15 cellular contexts compared by ENCODE assay signal in genomic region chr4:184856277-184856609, GRCh38. TPM values are rescaled to one million over a fixed set of nuclear protein-coding genes. Genes with fewer than 3 reads are reported as not detected.
A peak's percentile ranks its signal among the peaks of the same experiment; 100 is the strongest.
DNase-seq lines count a peak whose midpoint lies in the region; ATAC-seq, FAIRE-seq and TF ChIP-seq lines count a peak whose summit lies in the region.
"Had no signal": no experiment of that assay in that cellular context is flagged by ENCODE, and none has a peak within 500 bp of the region (broad histone marks: within the 10 kb centered on the region; RNA-seq: fewer than 3 reads in every experiment).

No MANE protein-coding gene starts in this region.

- H3K9ac ChIP-seq in HepG2 (ENCODE audit: insufficient read depth, low read depth, low read length): no peak overlapping the region

- H3K27me3 ChIP-seq in HepG2 (ENCODE audit: control insufficient read depth in 1 of 2, insufficient read depth in 2 of 2, low read length in 2 of 2): no peaks in the 10 kb centered on the region
- H3K27me3 ChIP-seq: SJCRH30 had no signal

- H3K36me3 ChIP-seq in HepG2 (replicated peaks in 1 of 2; ENCODE audit: control insufficient read depth in 1 of 2, insufficient read depth in 2 of 2, low read length in 2 of 2): no peaks in the 10 kb centered on the region
- H3K36me3 ChIP-seq: SJCRH30 had no signal

- intact Hi-C loops in HepG2 (cut with micrococcal nuclease; ENCODE audit: unreplicated experiment): no loop called here

- CTCF ChIA-PET in HepG2 (lab: Yijun Ruan, JAX; ENCODE audit: low intra/inter-chr PET ratio, low total read pairs): no interaction called here

- no peak for TF ChIP-seq RAD21 in HepG2 (CRISPR knock-in tag; IDR thresholded peaks at IDR 0.05)

- no peaks in the 10 kb centered on the region for H4K20me1 ChIP-seq in HepG2 (ENCODE audit: insufficient read depth, low read length)

- no peaks in the 10 kb centered on the region for H3K9me3 Mint-ChIP-seq in natural killer cell treated with Interleukin-12 subunit alpha and Interleukin-12 subunit beta and Interleukin-15 and Interleukin-18, amount 100 ng/mL, for 72 hours

- peak; percentile 42 for ATAC-seq in HG03060 (IDR thresholded peaks at IDR 0.05; ENCODE audit: low read depth, unreplicated experiment)
- no peak for ATAC-seq in HepG2
- no peak for ATAC-seq in natural killer cell treated with Interleukin-12 subunit alpha and Interleukin-12 subunit beta and Interleukin-15 and Interleukin-18, amount 100 ng/mL, for 72 hours

- H3K79me2 ChIP-seq in HepG2 (ENCODE audit: insufficient read depth, low read length): no peaks in the 10 kb centered on the region

- H2AFZ ChIP-seq in HepG2 (ENCODE audit: low read length): no peak overlapping the region

- H3K4me1 Mint-ChIP-seq in natural killer cell treated with Interleukin-12 subunit alpha and Interleukin-12 subunit beta and Interleukin-15 and Interleukin-18, amount 100 ng/mL, for 72 hours (ENCODE audit: low read depth in 2 of 2): peaks cover 45 to 55% of the 10 kb centered on the region in 2 donors

- H3K4me2 ChIP-seq in HepG2 (ENCODE audit: low read depth, low read length): no peak overlapping the region

- H3K27ac ChIP-seq in HepG2 (ENCODE audit: extremely low read length, insufficient read depth, low read length): no peak overlapping the region
- H3K27ac ChIP-seq: SJCRH30 had no signal

- TF ChIP-seq POLR2A in GM12891 (IDR thresholded peaks at IDR 0.05; ENCODE audit: low read depth, low read length) (no peak), HepG2 (IDR thresholded peaks at IDR 0.05; ENCODE audit: insufficient read depth in 1 of 2, low read depth in 2 of 2, low read length in 2 of 2) (no peak)

- peaks cover 7% of the 10 kb centered on the region; the same call in 1 of the 2 replicates for H3K4me1 ChIP-seq in HepG2 (ENCODE audit: insufficient read depth, low read length)
- H3K4me1 ChIP-seq: SJCRH30 had no signal

- H3K27me3 Mint-ChIP-seq in natural killer cell treated with Interleukin-12 subunit alpha and Interleukin-12 subunit beta and Interleukin-15 and Interleukin-18, amount 100 ng/mL, for 72 hours: peaks cover 0 to 6% of the 10 kb centered on the region in 2 donors

- POLR2A ChIA-PET in HepG2 (lab: Yijun Ruan, JAX): no interaction called here

- no peak overlapping the region for H3K27ac Mint-ChIP-seq in natural killer cell treated with Interleukin-12 subunit alpha and Interleukin-12 subunit beta and Interleukin-15 and Interleukin-18, amount 100 ng/mL, for 72 hours

- in situ Hi-C loops in HepG2 (cut with HindIII; ENCODE audit: extremely low pct_ligation_motif_present, low pct_unique_long_range_greater_than_20kb): no loop called here

- no peak for TF ChIP-seq CTCF in HepG2 (CRISPR knock-in tag; IDR thresholded peaks at IDR 0.05)

- H3K4me3 ChIP-seq in HepG2 (replicated peaks in 1 of 3; ENCODE audit: insufficient read depth in 1 of 3, low read depth in 2 of 3, low read length in 3 of 3): no peak overlapping the region
- H3K4me3 ChIP-seq: SJCRH30 had no signal

- H3K9me3 ChIP-seq in HepG2 (ENCODE audit: low read length): no peaks in the 10 kb centered on the region
- H3K9me3 ChIP-seq: SJCRH30 had no signal

- no peak for TF ChIP-seq EP300 in HepG2 (IDR thresholded peaks at IDR 0.05; ENCODE audit: low read depth in 2 of 2, low read length in 2 of 2)
- no peak for TF ChIP-seq EP300 in HepG2 (CRISPR knock-in tag; IDR thresholded peaks at IDR 0.05; ENCODE audit: borderline replicate concordance)

- H3K4me3 Mint-ChIP-seq in natural killer cell treated with Interleukin-12 subunit alpha and Interleukin-12 subunit beta and Interleukin-15 and Interleukin-18, amount 100 ng/mL, for 72 hours: no peak overlapping the region

- no peaks in the 10 kb centered on the region for H3K36me3 Mint-ChIP-seq in natural killer cell treated with Interleukin-12 subunit alpha and Interleukin-12 subunit beta and Interleukin-15 and Interleukin-18, amount 100 ng/mL, for 72 hours

- FAIRE-seq in GM12891 (lab: Jason Lieb, UNC): peak; percentile 83
- no peak for FAIRE-seq in HepG2 (lab: Jason Lieb, UNC)
- FAIRE-seq: urothelium cell line had no signal

- WGBS in HepG2 (ENCODE audit: low lambda C conversion rate): 38% methylated on average over 1 of the region's 1 CpG

- DNase-seq in GM12891 (ENCODE audit: insufficient read length, low spot score): no peak
- peak; percentile 72 for DNase-seq in OCI-M1 (lab: John Stamatoyannopoulos, UW)
- DNase-seq in medulla oblongata (ENCODE audit: extremely low spot score): peak; percentile 28
- no peak for DNase-seq in NK-92 treated with Interleukin-12 subunit alpha and Interleukin-12 subunit beta, amount 100 ng/mL, for 24 hours (lab: John Stamatoyannopoulos, UW)
- DNase-seq in NCI-H2029 treated with DMSO at 0.1 percent for 48 hours (lab: John Stamatoyannopoulos, UW): no peak
- DNase-seq in HepG2 (ENCODE audit: low spot score): no peak
- DNase-seq in natural killer cell treated with Interleukin-12 subunit alpha and Interleukin-12 subunit beta and Interleukin-15 and Interleukin-18, amount 100 ng/mL, for 72 hours (ENCODE audit: low spot score): no peak
- DNase-seq: activated CD4-positive, CD25-positive, alpha-beta regulatory T cell treated with anti-CD3 and anti-CD28 coated beads, Interleukin-2, amount 50 U/mL, for 72 hours; DMS53; NCI-H1105 treated with DMSO at 0.1 percent for 48 hours; NCI-H69; SJCRH30; stimulated activated CD8-positive, alpha-beta memory T cell treated with anti-CD3 and anti-CD28 coated beads, Interleukin-4, amount 100 ng/mL, for 48 hours had no signal

- BruUV-seq in HepG2 (replicated peaks; lab: Mats Ljungman, UMichigan): no TSS peak

TF ChIP-seq in GM12891, 5 proteins besides CTCF, POLR2A, EP300 and RAD21:
- TF ChIP-seq TAF1 (IDR thresholded peaks at IDR 0.05; ENCODE audit: low read depth, low read length): no peak
- TF ChIP-seq SPI1 (IDR thresholded peaks at IDR 0.05; ENCODE audit: low read depth, low read length): peak; percentile 86
TF ChIP-seq in GM12891: peak in this region for 1.

TF ChIP-seq in HepG2, 621 proteins besides CTCF, POLR2A, EP300 and RAD21:
- no peak for TF ChIP-seq ZNF253 (CRISPR knock-in tag; IDR thresholded peaks at IDR 0.05; ENCODE audit: borderline replicate concordance)
- TF ChIP-seq ZNF678 (CRISPR knock-in tag; IDR thresholded peaks at IDR 0.05): no peak
- TF ChIP-seq ZC3H4 (CRISPR knock-in tag; IDR thresholded peaks at IDR 0.05; ENCODE audit: borderline replicate concordance): no peak
- TF ChIP-seq TMF1 (CRISPR knock-in tag; IDR thresholded peaks at IDR 0.05; ENCODE audit: low read depth): no peak
- no peak for TF ChIP-seq HCFC1 (IDR thresholded peaks at IDR 0.05; ENCODE audit: low read depth, low read length)
- TF ChIP-seq CHCHD3 (CRISPR knock-in tag; IDR thresholded peaks at IDR 0.05): no peak
- no peak for TF ChIP-seq E2F2 (CRISPR knock-in tag; IDR thresholded peaks at IDR 0.05; ENCODE audit: borderline replicate concordance)
- TF ChIP-seq ZNF329 (CRISPR knock-in tag; IDR thresholded peaks at IDR 0.05; ENCODE audit: low read depth): no peak
- TF ChIP-seq SALL2 (CRISPR knock-in tag; IDR thresholded peaks at IDR 0.05): no peak
- no peak for TF ChIP-seq ZBTB1 (CRISPR knock-in tag; IDR thresholded peaks at IDR 0.05; ENCODE audit: borderline replicate concordance)

RNA-seq across cellular contexts. Expression of gene ACSL1, which starts 30.5 kb away (rescaled TPM):
- 25.2 TPM for polyA plus RNA-seq in GM12891 (2012; ENCODE audit: low read depth, missing spikeins)
- total RNA-seq in HepG2 (2016; rRNA removed; fragmentation: Illumina TruSeq; extraction: Trizol): 29.8 and 38.2 TPM in 2 replicates
- total RNA-seq in HepG2 (2016; cell fraction: cytosol; rRNA removed; fragmentation: Illumina TruSeq; extraction: Trizol; ENCODE audit: low read depth): 5.1 and 5.5 TPM in 2 replicates
- total RNA-seq in HepG2 (2016; cell fraction: insoluble cytoplasmic fraction; rRNA removed; fragmentation: Illumina TruSeq; extraction: Trizol): 27.7 and 32.5 TPM in 2 replicates
- total RNA-seq in HepG2 (2016; cell fraction: membrane; rRNA removed; fragmentation: Illumina TruSeq; extraction: Trizol): 15.6 and 17.1 TPM in 2 replicates
- total RNA-seq in HepG2 (2016; cell fraction: nucleus; rRNA removed; fragmentation: Illumina TruSeq; extraction: Trizol): 33.0 and 35.9 TPM in 2 replicates
- polyA plus RNA-seq in HepG2 (2011; rRNA removed): 10.0 and 14.3 TPM in 2 replicates
- 5.5 and 11.2 TPM in 2 replicates for polyA plus RNA-seq in HepG2 (2011; cell fraction: cytosol; rRNA removed)
- 10.0 and 18.6 TPM in 2 replicates for polyA plus RNA-seq in HepG2 (2011; cell fraction: nucleus; rRNA removed)
- polyA plus RNA-seq in HepG2 (2012): 8.5 and 20.6 TPM in 2 replicates
- 3.5 and 4.7 TPM in 2 replicates for polyA plus RNA-seq in HepG2 (2016; cell fraction: cytosol; fragmentation: Illumina TruSeq; extraction: Trizol; ENCODE audit: low read depth)
- 31.0 and 31.7 TPM in 2 replicates for polyA plus RNA-seq in HepG2 (2016; cell fraction: insoluble cytoplasmic fraction; fragmentation: Illumina TruSeq; extraction: Trizol; ENCODE audit: low read depth)
- polyA plus RNA-seq in HepG2 (2016; cell fraction: membrane; fragmentation: Illumina TruSeq; extraction: Trizol; ENCODE audit: low read depth): 10.4 and 12.2 TPM in 2 replicates
- polyA plus RNA-seq in HepG2 (2016; cell fraction: nucleus; fragmentation: Illumina TruSeq; extraction: Trizol; ENCODE audit: insufficient read depth, low read depth): 44.4 and 47.7 TPM in 2 replicates
- polyA minus RNA-seq in HepG2 (2011; rRNA and poly(A)+ RNA removed; ENCODE audit: low replicate concordance): 14.8 and 18.9 TPM in 2 replicates
- polyA minus RNA-seq in HepG2 (2011; cell fraction: cytosol; rRNA and poly(A)+ RNA removed): 11.4 and 23.7 TPM in 2 replicates
- 11.5 and 23.1 TPM in 2 replicates for polyA minus RNA-seq in HepG2 (2011; cell fraction: nucleus; rRNA and poly(A)+ RNA removed)
- 100 to 1,000 TPM; 110 to 111 TPM for total RNA-seq in natural killer cell treated with Interleukin-12 subunit alpha and Interleukin-12 subunit beta and Interleukin-15 and Interleukin-18, amount 100 ng/mL, for 72 hours

Comparison
In these comparisons a context has a peak if more than half of its experiments do, and no peak if none do; other contexts are left out.
1. DNase-seq: peak in OCI-M1 (single experiment) and medulla oblongata (single experiment); none in GM12891 (single experiment), NK-92 treated with Interleukin-12 subunit alpha and Interleukin-12 subunit beta, amount 100 ng/mL, for 24 hours (single experiment), NCI-H2029 treated with DMSO at 0.1 percent for 48 hours (single experiment), HepG2 (single experiment) and natural killer cell treated with Interleukin-12 subunit alpha and Interleukin-12 subunit beta and Interleukin-15 and Interleukin-18, amount 100 ng/mL, for 72 hours (single experiment).